In the genomic region with DNA sequence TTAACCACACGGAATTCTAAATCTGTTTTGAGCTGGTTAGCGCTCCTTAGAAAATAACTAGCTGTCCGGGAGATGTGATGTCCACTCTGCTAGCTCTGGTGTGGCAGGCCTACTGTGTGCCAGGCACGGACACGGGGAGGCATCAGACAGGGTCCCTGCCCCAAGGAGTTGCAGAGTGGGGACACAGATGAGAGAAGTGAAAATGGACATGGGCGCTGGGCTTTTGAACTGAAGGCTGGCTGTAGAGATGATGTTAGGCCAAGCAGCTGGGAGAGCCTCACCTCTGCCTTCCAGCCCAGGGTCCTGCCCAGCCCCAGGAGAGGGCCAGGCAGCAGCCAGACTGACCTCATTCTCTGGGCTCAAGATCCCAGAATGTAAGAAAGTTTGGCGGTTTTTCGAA, we compare ENCODE assay signal across 25 cellular contexts.
"Had no signal": no experiment of that assay in that cellular context is flagged by ENCODE, and none has a peak within 500 bp of the region (broad histone marks: within the 10 kb centered on the region; RNA-seq: fewer than 3 reads in every experiment).

No MANE protein-coding gene starts in this region.

- H3K9ac ChIP-seq: neural progenitor cell had no signal

- H3K4me2 ChIP-seq: hepatocyte, neural progenitor cell had no signal

- H3K27ac Mint-ChIP-seq: mesothelial cell of epicardium; natural killer cell; nephron progenitor cell; neural progenitor cell; progenitor cell of endocrine pancreas; stimulated activated effector memory CD8-positive, alpha-beta T cell treated with anti-CD3 and anti-CD28 coated beads, Interleukin-12 subunit alpha, Interleukin-12 subunit beta, amount 100 ng/mL, for 72 hours; stimulated activated naive CD8-positive, alpha-beta T cell treated with anti-CD3 and anti-CD28 coated beads, Interleukin-15, Interleukin-2, amounts not matched to agents 100 ng/mL and 50 ng/mL, for 24 hours; type B pancreatic cell had no signal

- H3K9me3 Mint-ChIP-seq: mesothelial cell of epicardium; natural killer cell; nephron progenitor cell; neural progenitor cell; stimulated activated effector memory CD8-positive, alpha-beta T cell treated with anti-CD3 and anti-CD28 coated beads, Interleukin-12 subunit alpha, Interleukin-12 subunit beta, amount 100 ng/mL, for 72 hours; stimulated activated naive CD8-positive, alpha-beta T cell treated with anti-CD3 and anti-CD28 coated beads, Interleukin-15, Interleukin-2, amounts not matched to agents 100 ng/mL and 50 ng/mL, for 24 hours; type B pancreatic cell had no signal

- H2AFZ ChIP-seq: hepatocyte, neural progenitor cell had no signal

- H3K36me3 Mint-ChIP-seq: mesothelial cell of epicardium; naive B cell; natural killer cell; neural progenitor cell; stimulated activated effector memory CD8-positive, alpha-beta T cell treated with anti-CD3 and anti-CD28 coated beads, Interleukin-12 subunit alpha, Interleukin-12 subunit beta, amount 100 ng/mL, for 72 hours; type B pancreatic cell had no signal

- H3K27ac ChIP-seq: hepatocyte, left ventricle myocardium inferior, neural progenitor cell, neutrophil, ovary, right atrium auricular region, right lobe of liver, skin epidermis, suprapubic skin, tibial nerve, uterus had no signal

- H3K4me3 ChIP-seq: hepatocyte, left ventricle myocardium inferior, lung, neural progenitor cell, ovary, right atrium auricular region, right lobe of liver, skin epidermis, suprapubic skin, tibial nerve, uterus had no signal

- H3K4me3 Mint-ChIP-seq: mesothelial cell of epicardium; natural killer cell; nephron progenitor cell; neural progenitor cell; stimulated activated effector memory CD8-positive, alpha-beta T cell treated with anti-CD3 and anti-CD28 coated beads, Interleukin-12 subunit alpha, Interleukin-12 subunit beta, amount 100 ng/mL, for 72 hours; stimulated activated naive CD8-positive, alpha-beta T cell treated with anti-CD3 and anti-CD28 coated beads, Interleukin-15, Interleukin-2, amounts not matched to agents 100 ng/mL and 50 ng/mL, for 24 hours; type B pancreatic cell had no signal

- H3K27me3 Mint-ChIP-seq: progenitor cell of endocrine pancreas; stimulated activated naive CD8-positive, alpha-beta T cell treated with anti-CD3 and anti-CD28 coated beads, Interleukin-15, Interleukin-2, amounts not matched to agents 100 ng/mL and 50 ng/mL, for 24 hours; type B pancreatic cell had no signal

- H3K9me3 ChIP-seq: neutrophil, ovary, right atrium auricular region, right lobe of liver, suprapubic skin, uterus had no signal

- H3K4me1 ChIP-seq: left ventricle myocardium inferior, neural progenitor cell, right atrium auricular region, right lobe of liver, suprapubic skin, tibial nerve, uterus had no signal

- H3K4me1 Mint-ChIP-seq: mesothelial cell of epicardium; natural killer cell; nephron progenitor cell; stimulated activated effector memory CD8-positive, alpha-beta T cell treated with anti-CD3 and anti-CD28 coated beads, Interleukin-12 subunit alpha, Interleukin-12 subunit beta, amount 100 ng/mL, for 72 hours had no signal

- H3K36me3 ChIP-seq: left ventricle myocardium inferior, neural progenitor cell, neutrophil, ovary, right atrium auricular region, right lobe of liver, suprapubic skin, tibial nerve, uterus had no signal

- H3K27me3 ChIP-seq: hepatocyte, neural progenitor cell, neutrophil, ovary, right atrium auricular region, right lobe of liver, suprapubic skin, tibial nerve, uterus had no signal

- DNase-seq: islet precursor cell; left ventricle myocardium inferior; mesendoderm; naive B cell; natural killer cell; nephron progenitor cell; occipital lobe; ovary; right lobe of liver; stimulated activated CD4-positive, alpha-beta T cell treated with anti-CD3 and anti-CD28 coated beads, Interleukin-4, amount 100 ng/mL, for 24 hours; stimulated activated naive CD4-positive, alpha-beta T cell; uterus had no signal

- ATAC-seq: natural killer cell; right lobe of liver; stimulated activated effector memory CD8-positive, alpha-beta T cell treated with anti-CD3 and anti-CD28 coated beads, Interleukin-12 subunit alpha, Interleukin-12 subunit beta, amount 100 ng/mL, for 72 hours had no signal

- H3K79me2 ChIP-seq: hepatocyte had no signal
